2 cellular contexts compared by ENCODE assay signal in the genomic region with DNA sequence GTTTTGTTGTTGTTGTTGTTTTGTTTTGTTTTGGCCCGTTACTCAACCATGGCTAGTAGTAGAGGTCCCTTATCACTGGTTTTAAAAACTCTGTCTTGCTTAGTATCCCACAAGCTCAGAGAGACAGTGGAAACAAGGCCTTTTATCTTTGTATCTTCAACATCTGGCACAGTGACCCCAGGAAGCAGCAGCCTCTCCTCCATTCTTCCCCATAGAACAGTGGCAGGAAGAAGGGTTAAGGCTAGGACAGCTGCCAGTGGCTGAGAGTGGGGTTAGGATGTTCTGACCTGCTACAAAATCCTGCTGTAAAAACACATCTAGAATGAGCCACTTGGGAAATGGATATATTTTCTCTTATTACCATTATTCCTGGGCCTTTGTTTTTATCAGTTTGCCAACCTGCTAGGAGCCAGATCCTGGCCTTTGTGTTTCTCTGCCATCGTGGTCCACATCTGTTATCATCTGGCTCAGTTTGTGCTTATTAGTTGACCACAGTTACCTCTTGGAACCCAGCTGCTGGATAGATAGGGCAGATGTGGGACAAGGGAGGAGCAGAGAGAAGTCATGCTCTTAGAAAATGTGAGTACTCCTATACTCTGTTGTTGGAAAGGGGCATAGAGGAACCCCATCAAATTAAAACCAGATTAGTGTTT.
TF ChIP-seq lines count a peak whose summit lies in the region.

No MANE protein-coding gene starts in this region.

TF ChIP-seq in HepG2, 621 proteins besides CTCF, POLR2A, EP300 and RAD21 (continued from another document):
- TF ChIP-seq, protein P1, sequence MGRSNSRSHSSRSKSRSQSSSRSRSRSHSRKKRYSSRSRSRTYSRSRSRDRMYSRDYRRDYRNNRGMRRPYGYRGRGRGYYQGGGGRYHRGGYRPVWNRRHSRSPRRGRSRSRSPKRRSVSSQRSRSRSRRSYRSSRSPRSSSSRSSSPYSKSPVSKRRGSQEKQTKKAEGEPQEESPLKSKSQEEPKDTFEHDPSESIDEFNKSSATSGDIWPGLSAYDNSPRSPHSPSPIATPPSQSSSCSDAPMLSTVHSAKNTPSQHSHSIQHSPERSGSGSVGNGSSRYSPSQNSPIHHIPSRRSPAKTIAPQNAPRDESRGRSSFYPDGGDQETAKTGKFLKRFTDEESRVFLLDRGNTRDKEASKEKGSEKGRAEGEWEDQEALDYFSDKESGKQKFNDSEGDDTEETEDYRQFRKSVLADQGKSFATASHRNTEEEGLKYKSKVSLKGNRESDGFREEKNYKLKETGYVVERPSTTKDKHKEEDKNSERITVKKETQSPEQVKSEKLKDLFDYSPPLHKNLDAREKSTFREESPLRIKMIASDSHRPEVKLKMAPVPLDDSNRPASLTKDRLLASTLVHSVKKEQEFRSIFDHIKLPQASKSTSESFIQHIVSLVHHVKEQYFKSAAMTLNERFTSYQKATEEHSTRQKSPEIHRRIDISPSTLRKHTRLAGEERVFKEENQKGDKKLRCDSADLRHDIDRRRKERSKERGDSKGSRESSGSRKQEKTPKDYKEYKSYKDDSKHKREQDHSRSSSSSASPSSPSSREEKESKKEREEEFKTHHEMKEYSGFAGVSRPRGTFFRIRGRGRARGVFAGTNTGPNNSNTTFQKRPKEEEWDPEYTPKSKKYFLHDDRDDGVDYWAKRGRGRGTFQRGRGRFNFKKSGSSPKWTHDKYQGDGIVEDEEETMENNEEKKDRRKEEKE (IDR thresholded peaks at IDR 0.05) = no peak
- TF ChIP-seq GABPB1 (CRISPR knock-in tag; IDR thresholded peaks at IDR 0.05) (no peak), XBP1 (CRISPR knock-in tag; IDR thresholded peaks at IDR 0.05) (no peak), FLYWCH1 (CRISPR knock-in tag; IDR thresholded peaks at IDR 0.05) (no peak), ETV6 (CRISPR knock-in tag; conservative IDR thresholded peaks at IDR 0.05) (no peak), MAFG (CRISPR knock-in tag; IDR thresholded peaks at IDR 0.05) (no peak), ZNF367 (CRISPR knock-in tag; IDR thresholded peaks at IDR 0.05; ENCODE audit: borderline replicate concordance) (no peak), REL (CRISPR knock-in tag; conservative IDR thresholded peaks at IDR 0.05) (no peak), MTF1 (CRISPR knock-in tag; IDR thresholded peaks at IDR 0.05) (no peak), RELA (CRISPR knock-in tag; IDR thresholded peaks at IDR 0.05) (no peak)

TF ChIP-seq in K562, 482 proteins besides CTCF, POLR2A, EP300 and RAD21 (continued from another document and continues in another):
- 0 out of 2 replicates have a peak, but pooled peaks have one; percentile 57 for TF ChIP-seq ZNF197 (CRISPR knock-in tag; IDR thresholded peaks at IDR 0.05; ENCODE audit: low read depth)
- peak; percentile 37 for TF ChIP-seq CCNT2 (IDR thresholded peaks at IDR 0.05; ENCODE audit: borderline replicate concordance, extremely low read depth, insufficient read length, low read depth, low read length)
- TF ChIP-seq CTBP1 (IDR thresholded peaks at IDR 0.05; ENCODE audit: borderline replicate concordance) = 0 out of 2 replicates have a peak, but pooled peaks have one; percentile 37
- TF ChIP-seq, protein P2, sequence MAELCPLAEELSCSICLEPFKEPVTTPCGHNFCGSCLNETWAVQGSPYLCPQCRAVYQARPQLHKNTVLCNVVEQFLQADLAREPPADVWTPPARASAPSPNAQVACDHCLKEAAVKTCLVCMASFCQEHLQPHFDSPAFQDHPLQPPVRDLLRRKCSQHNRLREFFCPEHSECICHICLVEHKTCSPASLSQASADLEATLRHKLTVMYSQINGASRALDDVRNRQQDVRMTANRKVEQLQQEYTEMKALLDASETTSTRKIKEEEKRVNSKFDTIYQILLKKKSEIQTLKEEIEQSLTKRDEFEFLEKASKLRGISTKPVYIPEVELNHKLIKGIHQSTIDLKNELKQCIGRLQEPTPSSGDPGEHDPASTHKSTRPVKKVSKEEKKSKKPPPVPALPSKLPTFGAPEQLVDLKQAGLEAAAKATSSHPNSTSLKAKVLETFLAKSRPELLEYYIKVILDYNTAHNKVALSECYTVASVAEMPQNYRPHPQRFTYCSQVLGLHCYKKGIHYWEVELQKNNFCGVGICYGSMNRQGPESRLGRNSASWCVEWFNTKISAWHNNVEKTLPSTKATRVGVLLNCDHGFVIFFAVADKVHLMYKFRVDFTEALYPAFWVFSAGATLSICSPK (IDR thresholded peaks at IDR 0.05; ENCODE audit: borderline replicate concordance) = no peak
- peak; percentile 95 for TF ChIP-seq KLF16 (IDR thresholded peaks at IDR 0.05)
- TF ChIP-seq, protein P3, sequence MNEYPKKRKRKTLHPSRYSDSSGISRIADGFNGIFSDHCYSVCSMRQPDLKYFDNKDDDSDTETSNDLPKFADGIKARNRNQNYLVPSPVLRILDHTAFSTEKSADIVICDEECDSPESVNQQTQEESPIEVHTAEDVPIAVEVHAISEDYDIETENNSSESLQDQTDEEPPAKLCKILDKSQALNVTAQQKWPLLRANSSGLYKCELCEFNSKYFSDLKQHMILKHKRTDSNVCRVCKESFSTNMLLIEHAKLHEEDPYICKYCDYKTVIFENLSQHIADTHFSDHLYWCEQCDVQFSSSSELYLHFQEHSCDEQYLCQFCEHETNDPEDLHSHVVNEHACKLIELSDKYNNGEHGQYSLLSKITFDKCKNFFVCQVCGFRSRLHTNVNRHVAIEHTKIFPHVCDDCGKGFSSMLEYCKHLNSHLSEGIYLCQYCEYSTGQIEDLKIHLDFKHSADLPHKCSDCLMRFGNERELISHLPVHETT (CRISPR knock-in tag; conservative IDR thresholded peaks at IDR 0.05 in 1 of 2, IDR thresholded peaks at IDR 0.05 in 1 of 2) = peak in 1 of 2 experiments; percentile 79; a peak in 2 of 4 replicates
- TF ChIP-seq, protein P4, sequence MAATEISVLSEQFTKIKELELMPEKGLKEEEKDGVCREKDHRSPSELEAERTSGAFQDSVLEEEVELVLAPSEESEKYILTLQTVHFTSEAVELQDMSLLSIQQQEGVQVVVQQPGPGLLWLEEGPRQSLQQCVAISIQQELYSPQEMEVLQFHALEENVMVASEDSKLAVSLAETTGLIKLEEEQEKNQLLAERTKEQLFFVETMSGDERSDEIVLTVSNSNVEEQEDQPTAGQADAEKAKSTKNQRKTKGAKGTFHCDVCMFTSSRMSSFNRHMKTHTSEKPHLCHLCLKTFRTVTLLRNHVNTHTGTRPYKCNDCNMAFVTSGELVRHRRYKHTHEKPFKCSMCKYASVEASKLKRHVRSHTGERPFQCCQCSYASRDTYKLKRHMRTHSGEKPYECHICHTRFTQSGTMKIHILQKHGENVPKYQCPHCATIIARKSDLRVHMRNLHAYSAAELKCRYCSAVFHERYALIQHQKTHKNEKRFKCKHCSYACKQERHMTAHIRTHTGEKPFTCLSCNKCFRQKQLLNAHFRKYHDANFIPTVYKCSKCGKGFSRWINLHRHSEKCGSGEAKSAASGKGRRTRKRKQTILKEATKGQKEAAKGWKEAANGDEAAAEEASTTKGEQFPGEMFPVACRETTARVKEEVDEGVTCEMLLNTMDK (IDR thresholded peaks at IDR 0.05; ENCODE audit: borderline replicate concordance, insufficient read depth, low read depth, low read length, poor library complexity, severe bottlenecking) = no peak
- TF ChIP-seq NCOA4 (IDR thresholded peaks at IDR 0.05; ENCODE audit: partially characterized antibody) = no peak
- TF ChIP-seq MAZ (CRISPR knock-in tag; conservative IDR thresholded peaks at IDR 0.05 in 1 of 2, IDR thresholded peaks at IDR 0.05 in 1 of 2) = peak; percentile 17 to 56; a peak in 1 of 4 replicates
- TF ChIP-seq SRSF9 (IDR thresholded peaks at IDR 0.05; ENCODE audit: borderline replicate concordance, low read depth, low read length) = no peak
- peak; percentile 20; the same call in 1 of the 2 replicates for TF ChIP-seq MBD2 (IDR thresholded peaks at IDR 0.05; ENCODE audit: borderline replicate concordance, low read depth)
- TF ChIP-seq DPF2 (IDR thresholded peaks at IDR 0.05) = peak; percentile 81
- TF ChIP-seq TCF3 (CRISPR knock-in tag; IDR thresholded peaks at IDR 0.05) = peak; percentile 94
- TF ChIP-seq TBL1XR1 (IDR thresholded peaks at IDR 0.05; ENCODE audit: low read length in 2 of 2) = no peak
- TF ChIP-seq TCF7L2 (IDR thresholded peaks at IDR 0.05; ENCODE audit: low read depth, low read length) = no peak
- peak; percentile 34; the same call in 1 of the 2 replicates for TF ChIP-seq GATAD2B (IDR thresholded peaks at IDR 0.05; ENCODE audit: borderline replicate concordance)
- TF ChIP-seq, protein P5, sequence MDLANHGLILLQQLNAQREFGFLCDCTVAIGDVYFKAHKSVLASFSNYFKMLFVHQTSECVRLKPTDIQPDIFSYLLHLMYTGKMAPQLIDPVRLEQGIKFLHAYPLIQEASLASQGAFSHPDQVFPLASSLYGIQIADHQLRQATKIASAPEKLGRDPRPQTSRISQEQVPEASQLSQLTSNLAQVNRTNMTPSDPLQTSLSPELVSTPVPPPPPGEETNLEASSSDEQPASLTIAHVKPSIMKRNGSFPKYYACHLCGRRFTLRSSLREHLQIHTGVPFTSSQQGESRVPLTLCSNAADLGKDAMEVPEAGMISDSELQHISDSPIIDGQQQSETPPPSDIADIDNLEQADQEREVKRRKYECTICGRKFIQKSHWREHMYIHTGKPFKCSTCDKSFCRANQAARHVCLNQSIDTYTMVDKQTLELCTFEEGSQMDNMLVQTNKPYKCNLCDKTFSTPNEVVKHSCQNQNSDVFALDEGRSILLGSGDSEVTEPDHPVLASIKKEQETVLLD (IDR thresholded peaks at IDR 0.05) = 0 out of 2 replicates have a peak, but pooled peaks have one; percentile 17
- peak; percentile 72; the same call in 1 of the 2 replicates for TF ChIP-seq ELF4 (CRISPR knock-in tag; IDR thresholded peaks at IDR 0.05)
- 0 out of 2 replicates have a peak, but pooled peaks have one; percentile 42 for TF ChIP-seq HDAC2 (IDR thresholded peaks at IDR 0.05)
- TF ChIP-seq SMAD4 (CRISPR knock-in tag; conservative IDR thresholded peaks at IDR 0.05) = peak; percentile 83
- no peak for TF ChIP-seq CHD2 (IDR thresholded peaks at IDR 0.05; ENCODE audit: low read depth, low read length)
- no peak for TF ChIP-seq CREB1 (IDR thresholded peaks at IDR 0.05)
- TF ChIP-seq CREB1 (CRISPR knock-in tag; IDR thresholded peaks at IDR 0.05) = no peak; the same call in 1 of the 2 replicates
- TF ChIP-seq HMG20A (CRISPR knock-in tag; conservative IDR thresholded peaks at IDR 0.05) = 0 out of 2 replicates have a peak, but pooled peaks have one; percentile 54
- TF ChIP-seq NR4A1 (CRISPR knock-in tag; IDR thresholded peaks at IDR 0.05) = no peak
- TF ChIP-seq NR4A1 (tag; IDR thresholded peaks at IDR 0.05) = peak; percentile 62
- TF ChIP-seq, protein P6, sequence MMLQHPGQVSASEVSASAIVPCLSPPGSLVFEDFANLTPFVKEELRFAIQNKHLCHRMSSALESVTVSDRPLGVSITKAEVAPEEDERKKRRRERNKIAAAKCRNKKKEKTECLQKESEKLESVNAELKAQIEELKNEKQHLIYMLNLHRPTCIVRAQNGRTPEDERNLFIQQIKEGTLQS (IDR thresholded peaks at IDR 0.05) = no peak
- TF ChIP-seq, protein P6 (CRISPR knock-in tag; conservative IDR thresholded peaks at IDR 0.05) = no peak
- TF ChIP-seq ZNF23 (CRISPR knock-in tag; IDR thresholded peaks at IDR 0.05) = peak; percentile 53; the same call in 1 of the 2 replicates
- peak; percentile 63; the same call in 1 of the 2 replicates for TF ChIP-seq BCL6 (CRISPR knock-in tag; IDR thresholded peaks at IDR 0.05)
- 0 out of 4 replicates have a peak, but pooled peaks of 1 of the 2 experiments have one; percentile 4 for TF ChIP-seq RCOR1 (IDR thresholded peaks at IDR 0.05; ENCODE audit: borderline replicate concordance in 1 of 2, low read depth in 2 of 2, low read length in 2 of 2)
- no peak for TF ChIP-seq POLR2B (IDR thresholded peaks at IDR 0.05; ENCODE audit: low read depth, partially characterized antibody)
- TF ChIP-seq ZNF830 (CRISPR knock-in tag; IDR thresholded peaks at IDR 0.05) = no peak
- 0 out of 2 replicates have a peak, but pooled peaks have one; percentile 21 for TF ChIP-seq MECOM (CRISPR knock-in tag; IDR thresholded peaks at IDR 0.05)
- TF ChIP-seq SMAD1 (IDR thresholded peaks at IDR 0.05; ENCODE audit: low read depth, low read length, partially characterized antibody) = no peak
- peak; percentile 65; the same call in 1 of the 2 replicates for TF ChIP-seq HEY1 (CRISPR knock-in tag; IDR thresholded peaks at IDR 0.05; ENCODE audit: borderline replicate concordance)
- TF ChIP-seq SNIP1 (IDR thresholded peaks at IDR 0.05; ENCODE audit: low read depth) = no peak
- peak; percentile 60; the same call in 1 of the 2 replicates for TF ChIP-seq SMARCE1 (IDR thresholded peaks at IDR 0.05)
- TF ChIP-seq, protein P7, sequence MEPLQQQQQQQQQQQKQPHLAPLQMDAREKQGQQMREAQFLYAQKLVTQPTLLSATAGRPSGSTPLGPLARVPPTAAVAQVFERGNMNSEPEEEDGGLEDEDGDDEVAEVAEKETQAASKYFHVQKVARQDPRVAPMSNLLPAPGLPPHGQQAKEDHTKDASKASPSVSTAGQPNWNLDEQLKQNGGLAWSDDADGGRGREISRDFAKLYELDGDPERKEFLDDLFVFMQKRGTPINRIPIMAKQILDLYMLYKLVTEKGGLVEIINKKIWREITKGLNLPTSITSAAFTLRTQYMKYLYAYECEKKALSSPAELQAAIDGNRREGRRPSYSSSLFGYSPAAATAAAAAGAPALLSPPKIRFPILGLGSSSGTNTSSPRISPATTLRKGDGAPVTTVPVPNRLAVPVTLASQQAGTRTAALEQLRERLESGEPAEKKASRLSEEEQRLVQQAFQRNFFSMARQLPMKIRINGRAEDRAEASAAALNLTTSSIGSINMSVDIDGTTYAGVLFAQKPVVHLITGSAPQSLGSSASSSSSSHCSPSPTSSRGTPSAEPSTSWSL (CRISPR knock-in tag; IDR thresholded peaks at IDR 0.05; ENCODE audit: borderline replicate concordance) = no peak
- peak; percentile 93 for TF ChIP-seq TAL1 (IDR thresholded peaks at IDR 0.05)
- TF ChIP-seq DMBX1 (CRISPR knock-in tag; IDR thresholded peaks at IDR 0.05; ENCODE audit: borderline replicate concordance) = peak; percentile 82
- no peak for TF ChIP-seq ZC3H11A (IDR thresholded peaks at IDR 0.05; ENCODE audit: low read depth, low read length)
- no peak for TF ChIP-seq SMC3 (conservative IDR thresholded peaks at IDR 0.05; ENCODE audit: insufficient read depth, low read depth, low read length)
- 0 out of 2 replicates have a peak, but pooled peaks have one; percentile 9 for TF ChIP-seq ATF7 (IDR thresholded peaks at IDR 0.05)
- no peak for TF ChIP-seq GTF2A2 (tag; IDR thresholded peaks at IDR 0.05)
- peak; percentile 80; the same call in 1 of the 2 replicates for TF ChIP-seq ZNF175 (CRISPR knock-in tag; IDR thresholded peaks at IDR 0.05; ENCODE audit: low read depth)
- TF ChIP-seq NR2C1 (IDR thresholded peaks at IDR 0.05) = no peak
- 0 out of 2 replicates have a peak, but pooled peaks have one; percentile 40 for TF ChIP-seq NR2C1 (tag; IDR thresholded peaks at IDR 0.05)
- TF ChIP-seq, protein P8, sequence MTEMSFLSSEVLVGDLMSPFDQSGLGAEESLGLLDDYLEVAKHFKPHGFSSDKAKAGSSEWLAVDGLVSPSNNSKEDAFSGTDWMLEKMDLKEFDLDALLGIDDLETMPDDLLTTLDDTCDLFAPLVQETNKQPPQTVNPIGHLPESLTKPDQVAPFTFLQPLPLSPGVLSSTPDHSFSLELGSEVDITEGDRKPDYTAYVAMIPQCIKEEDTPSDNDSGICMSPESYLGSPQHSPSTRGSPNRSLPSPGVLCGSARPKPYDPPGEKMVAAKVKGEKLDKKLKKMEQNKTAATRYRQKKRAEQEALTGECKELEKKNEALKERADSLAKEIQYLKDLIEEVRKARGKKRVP (CRISPR knock-in tag; IDR thresholded peaks at IDR 0.05) = peak; percentile 67
- TF ChIP-seq ZNF311 (CRISPR knock-in tag; IDR thresholded peaks at IDR 0.05) = peak; percentile 44; the same call in 1 of the 2 replicates
- TF ChIP-seq ERF (CRISPR knock-in tag; IDR thresholded peaks at IDR 0.05) = peak; percentile 51; the same call in 1 of the 2 replicates
- no peak for TF ChIP-seq TFAM (CRISPR knock-in tag; conservative IDR thresholded peaks at IDR 0.05)
